ENCODE assay signal across 8 cellular contexts in the genomic region with DNA sequence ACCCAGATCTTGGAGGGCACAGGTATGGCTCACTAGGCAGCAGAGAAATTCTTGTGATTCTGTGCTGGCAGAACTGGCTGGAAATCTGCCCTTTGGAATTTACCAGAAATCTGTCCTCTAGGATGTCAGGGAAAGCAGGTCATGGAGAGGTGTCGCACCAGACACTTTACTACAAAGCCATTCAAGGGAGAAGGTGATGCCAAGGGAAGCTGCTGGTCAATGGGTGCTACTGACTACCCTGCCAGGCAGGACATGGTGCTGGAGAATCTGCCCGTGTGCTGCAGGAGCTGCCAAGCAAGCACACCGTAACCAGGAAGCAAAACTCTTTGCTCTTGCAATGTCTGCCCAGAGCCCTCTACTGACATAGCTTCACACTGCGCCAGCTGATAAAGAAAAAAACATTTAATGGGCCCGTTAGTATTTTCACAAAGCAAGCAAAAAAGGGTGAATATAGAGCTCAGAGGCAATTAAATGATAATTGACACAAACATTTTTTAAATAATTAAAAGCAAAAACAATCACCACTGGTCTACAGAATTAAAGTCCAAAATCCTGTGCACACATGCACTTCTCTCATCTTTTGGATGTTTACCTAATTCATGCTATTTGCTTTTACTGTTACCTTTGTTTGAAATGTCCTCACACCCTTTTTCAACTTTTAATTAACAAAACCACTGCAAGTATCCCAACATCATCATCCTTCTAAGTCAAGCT. TPM values are rescaled to one million over a fixed set of nuclear protein-coding genes. Genes with fewer than 3 reads are reported as not detected.
DNase-seq lines count a peak whose midpoint lies in the region; ATAC-seq and TF ChIP-seq lines count a peak whose summit lies in the region.

No MANE protein-coding gene starts in this region.

- 17 to 27% methylated on average over 5 of the region's 5 CpGs for WGBS in esophagus squamous epithelium, 2 donors
- 27% methylated on average over 5 of the region's 5 CpGs for WGBS in prostate gland

- H4K20me1 ChIP-seq in Karpas-422 (ENCODE audit: insufficient read depth, low read depth, low read length), result no peaks in the 10 kb centered on the region

- H3K9ac ChIP-seq in Karpas-422 (ENCODE audit: low read length), result no peak overlapping the region

- H3K9me2 ChIP-seq in Karpas-422 (replicated peaks; ENCODE audit: insufficient read depth, low read length), result no peaks in the 10 kb centered on the region

- TF ChIP-seq POLR2A in esophagus squamous epithelium (IDR thresholded peaks at IDR 0.05), result no peak
- TF ChIP-seq POLR2A in prostate gland (IDR thresholded peaks at IDR 0.05), result no peak

- H3K4me2 ChIP-seq in Karpas-422 (ENCODE audit: low read depth, low read length, poor library complexity, severe bottlenecking), result peak overlapping the region; percentile 48

- no peak overlapping the region for H3K4me3 ChIP-seq in Karpas-422 (ENCODE audit: low read length)
- H3K4me3 ChIP-seq in esophagus squamous epithelium, result no peak overlapping the region
- H3K4me3 ChIP-seq in prostate gland, result no peak overlapping the region

- H3K36me3 ChIP-seq in Karpas-422 (ENCODE audit: insufficient read depth, low read length) (no peaks in the 10 kb centered on the region), esophagus squamous epithelium (no peaks in the 10 kb centered on the region), prostate gland (no peaks in the 10 kb centered on the region)

- DNase-seq in SHP77 (lab: John Stamatoyannopoulos, UW), result peak; percentile 24 to 41
- DNase-seq in SHP77 treated with DMSO at 0.1 percent for 48 hours (lab: John Stamatoyannopoulos, UW), result no peak
- DNase-seq in Karpas-422, result peak; percentile 79
- peak; percentile 91 for DNase-seq in SIG-M5 treated with dmso at 0.1 percent for 504 hours (lab: John Stamatoyannopoulos, UW; ENCODE audit: unreplicated experiment)
- no peak for DNase-seq in esophagus squamous epithelium (lab: John Stamatoyannopoulos, UW)
- peak; percentile 59 for DNase-seq in prostate gland (ENCODE audit: low spot score)
- DNase-seq in midbrain (lab: John Stamatoyannopoulos, UW), result no peak

- H2AFZ ChIP-seq in Karpas-422 (ENCODE audit: low read length), result peak overlapping the region; percentile 77

- peak in 4 of 6 experiments; percentile 20 to 52 (median 25) for TF ChIP-seq CTCF in esophagus squamous epithelium (IDR thresholded peaks at IDR 0.05)
- peak in 3 of 4 experiments; percentile 28 to 58 (median 51) for TF ChIP-seq CTCF in prostate gland (IDR thresholded peaks at IDR 0.05)

- no peaks in the 10 kb centered on the region for H3K79me2 ChIP-seq in Karpas-422 (ENCODE audit: low read length)

- H3K27me3 ChIP-seq in Karpas-422 (ENCODE audit: low read length) (no peaks in the 10 kb centered on the region), esophagus squamous epithelium (peaks cover 0 to 21% (median 0%) of the 10 kb centered on the region in 4 donors), prostate gland (replicated peaks; ENCODE audit: insufficient read depth) (no peaks in the 10 kb centered on the region)

- peak; percentile 72 for ATAC-seq in GM21528 (IDR thresholded peaks at IDR 0.05; ENCODE audit: low FRiP score, unreplicated experiment)

- H3K9me3 ChIP-seq in Karpas-422 (ENCODE audit: low read length), result no peaks in the 10 kb centered on the region
- no peaks in the 10 kb centered on the region for H3K9me3 ChIP-seq in esophagus squamous epithelium
- no peaks in the 10 kb centered on the region for H3K9me3 ChIP-seq in prostate gland

- no peak overlapping the region for H3K27ac ChIP-seq in Karpas-422 (ENCODE audit: low read length)
- no peak overlapping the region for H3K27ac ChIP-seq in esophagus squamous epithelium
- peak overlapping the region; percentile 6 to 57 for H3K27ac ChIP-seq in prostate gland

- H3K4me1 ChIP-seq in Karpas-422 (ENCODE audit: low read length) (peaks cover 4% of the 10 kb centered on the region), esophagus squamous epithelium (peaks cover 0 to 4% (median 0%) of the 10 kb centered on the region in 3 donors), prostate gland (replicated peaks) (no peaks in the 10 kb centered on the region)

- intact Hi-C loops in esophagus squamous epithelium (cut with DNase I) (no loop called here), prostate gland (cut with DNase I) (no loop called here)

RNA-seq across cellular contexts. Expression of a gene that starts 7.2 kb away (rescaled TPM):
- total RNA-seq in Karpas-422 (2014; rRNA removed; shearing (Covaris generic); ENCODE audit: low replicate concordance), result 20.8 and 33.4 TPM in 2 replicates
- 10 to 100 TPM; 25.2 to 34.3 (median 31.5) TPM for total RNA-seq in esophagus squamous epithelium
- total RNA-seq in prostate gland, result 10 to 100 TPM; 29.0 to 40.0 TPM

Comparison
In these comparisons a context has a peak if more than half of its experiments do, and no peak if none do; other contexts are left out.
1. DNase-seq: peak in SHP77 (2 of 2), Karpas-422 (single experiment), SIG-M5 treated with dmso at 0.1 percent for 504 hours (single experiment) and prostate gland (single experiment); none in SHP77 treated with DMSO at 0.1 percent for 48 hours (single experiment), esophagus squamous epithelium (single experiment) and midbrain (single experiment).
2. H3K27ac ChIP-seq: peak in prostate gland (2 of 2); none in Karpas-422 (single experiment) and esophagus squamous epithelium (0 of 4).